12 cellular contexts compared by ENCODE assay signal in the genomic region with DNA sequence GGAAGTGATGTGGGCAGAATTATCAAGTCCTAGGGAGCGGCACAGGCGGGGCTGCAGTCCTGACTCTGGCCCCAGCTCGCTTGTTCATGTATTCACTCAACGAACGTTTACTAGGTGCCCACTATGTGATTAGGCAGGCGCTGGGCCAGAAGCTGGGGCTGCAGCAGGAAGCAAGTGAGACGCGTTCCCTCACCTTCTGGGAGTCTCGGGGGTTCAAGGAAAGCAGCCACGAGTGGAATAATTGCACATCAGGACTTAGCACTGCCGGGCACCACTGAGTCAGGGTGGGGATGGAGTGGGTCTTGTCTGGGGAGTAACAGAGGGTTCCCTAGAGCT. TPM values are rescaled to one million over a fixed set of nuclear protein-coding genes. Genes with fewer than 3 reads are reported as not detected.
DNase-seq lines count a peak whose midpoint lies in the region; ATAC-seq and TF ChIP-seq lines count a peak whose summit lies in the region.
"Had no signal": no experiment of that assay in that cellular context is flagged by ENCODE, and none has a peak within 500 bp of the region (broad histone marks: within the 10 kb centered on the region; RNA-seq: fewer than 3 reads in every experiment).

No MANE protein-coding gene starts in this region.

- H3K27ac Mint-ChIP-seq in CD4-positive, alpha-beta T cell = no peak overlapping the region

- no peak overlapping the region for H3K27ac ChIP-seq in AG04450 (ENCODE audit: low read depth, low read length)
- peak overlapping the region; percentile 76 for H3K27ac ChIP-seq in angular gyrus (ENCODE audit: low read depth, low read length)
- no peak overlapping the region for H3K27ac ChIP-seq in muscle layer of duodenum (ENCODE audit: low read length)
- no peak overlapping the region for H3K27ac ChIP-seq in CD4-positive, alpha-beta T cell (ENCODE audit: low read depth, low read length)

- no peaks in the 10 kb centered on the region for H3K9me3 Mint-ChIP-seq in CD4-positive, alpha-beta T cell
- H3K9me3 Mint-ChIP-seq: activated CD4-positive, alpha-beta memory T cell treated with anti-CD3 and anti-CD28 coated beads, Interleukin-2, amount 10 ng/mL, durations not matched to agents 7 days and 5 days; naive B cell had no signal

- peaks cover 0 to 10% of the 10 kb centered on the region in 2 donors for H3K4me1 ChIP-seq in muscle layer of duodenum (ENCODE audit: control insufficient read depth in 1 of 2, insufficient read depth in 2 of 2, low read length in 2 of 2)

- H3K27me3 Mint-ChIP-seq in CD4-positive, alpha-beta T cell = no peaks in the 10 kb centered on the region
- H3K27me3 Mint-ChIP-seq: activated CD4-positive, alpha-beta memory T cell treated with anti-CD3 and anti-CD28 coated beads, Interleukin-2, amount 10 ng/mL, durations not matched to agents 7 days and 5 days had no signal

- DNase-seq in AG04450 (ENCODE audit: low read depth, low spot score) (no peak), H7 (peak; percentile 36), glomerular visceral epithelial cell (ENCODE audit: extremely low spot score) (no peak), head of caudate nucleus (no peak)
- no peak for DNase-seq in CD4-positive, alpha-beta T cell

- no peak overlapping the region for H3K4me3 Mint-ChIP-seq in CD4-positive, alpha-beta T cell
- H3K4me3 Mint-ChIP-seq: activated CD4-positive, alpha-beta memory T cell treated with anti-CD3 and anti-CD28 coated beads, Interleukin-2, amount 10 ng/mL, durations not matched to agents 7 days and 5 days had no signal

- peaks cover 3% of the 10 kb centered on the region for H3K36me3 Mint-ChIP-seq in CD4-positive, alpha-beta T cell (ENCODE audit: low read depth)
- H3K36me3 Mint-ChIP-seq: naive B cell had no signal

- no peak for TF ChIP-seq CTCF in AG04450 (IDR thresholded peaks at IDR 0.05; ENCODE audit: low read depth, low read length)
- no peak for TF ChIP-seq CTCF in CD4-positive, alpha-beta T cell (IDR thresholded peaks at IDR 0.05)

- H3K27me3 ChIP-seq in AG04450 (ENCODE audit: control insufficient read depth, insufficient read depth, low read length) (peaks cover 27% of the 10 kb centered on the region), H7 (ENCODE audit: control insufficient read depth, insufficient read depth, low read length) (peaks cover 24% of the 10 kb centered on the region), muscle layer of duodenum (ENCODE audit: low read depth, low read length) (peaks cover 20% of the 10 kb centered on the region)
- H3K27me3 ChIP-seq in CD4-positive, alpha-beta T cell (ENCODE audit: control insufficient read depth, insufficient read depth, low read length) = no peaks in the 10 kb centered on the region

- CTCF ChIA-PET in AG04450 (lab: Charles Lee) = interaction anchor here (0.6 to 1.2 kb wide), 3 partner anchors 8 to 247 kb away, joined by 3 to 5 read pairs (median 5); no protein-coding TSS in a partner anchor
- CTCF ChIA-PET in CD4-positive, alpha-beta T cell (lab: Charles Lee) = interaction anchor here (1.3 kb wide), 1 partner anchor 8 kb away, joined by 3 read pairs; no protein-coding TSS in a partner anchor

- H3K36me3 ChIP-seq in H7 (replicated peaks; ENCODE audit: control insufficient read depth, insufficient read depth, low read length) (no peaks in the 10 kb centered on the region), muscle layer of duodenum (ENCODE audit: control insufficient read depth in 1 of 2, insufficient read depth in 2 of 2, low read length in 2 of 2) (no peaks in the 10 kb centered on the region)
- H3K36me3 ChIP-seq: tibial nerve had no signal

- H3K4me1 Mint-ChIP-seq in CD4-positive, alpha-beta T cell (ENCODE audit: low read depth) = peaks cover 15% of the 10 kb centered on the region

- H3K4me3 ChIP-seq in AG04450 (ENCODE audit: low read depth, low read length) = peak overlapping the region; percentile 69; the same call in 1 of the 2 replicates
- H3K4me3 ChIP-seq in H7 (ENCODE audit: insufficient read depth, low read depth, low read length) = peak overlapping the region; percentile 66
- peak overlapping the region; percentile 33 to 71 for H3K4me3 ChIP-seq in muscle layer of duodenum (ENCODE audit: low read depth in 1 of 2, low read length in 2 of 2)

- intact Hi-C loops in head of caudate nucleus (cut with DNase I) = no loop called here
- intact Hi-C loops in CD4-positive, alpha-beta T cell (cut with DNase I, micrococcal nuclease) = loop anchor here in 1 of 2 experiments (5.0 kb wide), 2 partner anchors 152 to 192 kb away; partner anchors contain the start of genes SYNGR4 and TMEM143

- POLR2A ChIA-PET in AG04450 (lab: Yijun Ruan, JAX) = interaction anchor here (0.5 to 1.4 kb wide), 3 partner anchors 44 to 233 kb away, joined by 3 to 4 read pairs (median 4); partner anchors contain the start of genes IZUMO1, RPL18 and SPHK2
- POLR2A ChIA-PET in CD4-positive, alpha-beta T cell (lab: Charles Lee) = interaction anchor here (0.7 to 1.9 kb wide), 4 partner anchors 70 to 120 kb away, joined by 3 to 6 read pairs (median 3); partner anchors contain the start of genes RPL18 and SPHK2

- ATAC-seq in CD4-positive, alpha-beta T cell (ENCODE audit: poor library complexity) = no peak
- ATAC-seq in HG02759 (IDR thresholded peaks at IDR 0.05; ENCODE audit: unreplicated experiment) = no peak

- H3K9me3 ChIP-seq in AG04450 (ENCODE audit: control insufficient read depth, insufficient read depth, low read length) (no peaks in the 10 kb centered on the region; the same call in 1 of the 2 replicates), muscle layer of duodenum (ENCODE audit: control insufficient read depth in 1 of 2, low read length in 2 of 2) (no peaks in the 10 kb centered on the region)
- H3K9me3 ChIP-seq in CD4-positive, alpha-beta T cell (ENCODE audit: control insufficient read depth, low read length) = no peaks in the 10 kb centered on the region
- H3K9me3 ChIP-seq: tibial nerve had no signal

RNA-seq across cellular contexts. Expression of gene LMTK3, which starts 2.5 kb away (rescaled TPM):
- polyA plus RNA-seq in AG04450 (2011; rRNA removed) = 0.25 TPM in 2 replicates
- 0.17 and 0.55 TPM in 2 replicates for polyA minus RNA-seq in AG04450 (2011; rRNA and poly(A)+ RNA removed)
- 3.0 and 3.6 TPM in 2 replicates for total RNA-seq in H7 (2014; rRNA removed; shearing (Covaris generic))
- 10 to 100 TPM; 15.6 to 18.9 TPM for total RNA-seq in CD4-positive, alpha-beta T cell

RNA-seq across cellular contexts. Expression of gene SULT2B1, which starts 37.9 kb away (rescaled TPM):
- 0.12 and 0.20 TPM in 2 replicates for polyA plus RNA-seq in AG04450 (2011; rRNA removed)
- not detected in 2 replicates for polyA minus RNA-seq in AG04450 (2011; rRNA and poly(A)+ RNA removed)
- total RNA-seq in H7 (2014; rRNA removed; shearing (Covaris generic)) = 1.8 and 2.8 TPM in 2 replicates
- not detected for total RNA-seq in CD4-positive, alpha-beta T cell
- total RNA-seq: activated CD4-positive, alpha-beta memory T cell treated with anti-CD3 and anti-CD28 coated beads, Interleukin-2, amount 10 ng/mL, durations not matched to agents 7 days and 5 days; Calu3; tibial nerve had no signal

RNA-seq across cellular contexts. Expression of gene CYTH2, which starts 44.9 kb away (rescaled TPM):
- 29.3 and 35.6 TPM in 2 replicates for polyA plus RNA-seq in AG04450 (2011; rRNA removed)
- polyA minus RNA-seq in AG04450 (2011; rRNA and poly(A)+ RNA removed) = 38.7 and 57.2 TPM in 2 replicates
- 42.9 and 51.3 TPM in 2 replicates for total RNA-seq in H7 (2014; rRNA removed; shearing (Covaris generic))
- total RNA-seq in CD4-positive, alpha-beta T cell = 10 to 100 TPM; 23.4 to 25.3 TPM

RNA-seq across cellular contexts. Expression of gene KCNJ14, which starts 58.7 kb away (rescaled TPM):
- 0.20 and 0.25 TPM in 2 replicates for polyA plus RNA-seq in AG04450 (2011; rRNA removed)
- polyA minus RNA-seq in AG04450 (2011; rRNA and poly(A)+ RNA removed) = 0.35 and 0.41 TPM in 2 replicates
- 0.21 and 0.70 TPM in 2 replicates for total RNA-seq in H7 (2014; rRNA removed; shearing (Covaris generic))
- 1 to 10 TPM; 1.7 to 2.0 TPM for total RNA-seq in CD4-positive, alpha-beta T cell
